1 cellular context compared by ENCODE assay signal in genomic region chr16:29961127-29961478, GRCh38.
TF ChIP-seq lines count a peak whose summit lies in the region.

No MANE protein-coding gene starts in this region.

TF ChIP-seq in K562, 482 proteins besides CTCF, POLR2A, EP300 and RAD21:
- TF ChIP-seq MLLT1 (IDR thresholded peaks at IDR 0.05) (0 out of 4 replicates have a peak, but pooled peaks of 1 of the 2 experiments have one; percentile 6), MEIS2 (IDR thresholded peaks at IDR 0.05; ENCODE audit: partially characterized antibody) (no peak), KLF10 (CRISPR knock-in tag; IDR thresholded peaks at IDR 0.05) (no peak), SMARCE1 (IDR thresholded peaks at IDR 0.05) (no peak), ZNF780A (CRISPR knock-in tag; IDR thresholded peaks at IDR 0.05) (no peak), FOXP1 (CRISPR knock-in tag; IDR thresholded peaks at IDR 0.05) (0 out of 2 replicates have a peak, but pooled peaks have one; percentile 27), POLR3G (IDR thresholded peaks at IDR 0.05; ENCODE audit: extremely low read depth, insufficient read length, insufficient replicate concordance) (no peak)
